ENCODE assay signal across 8 cellular contexts in genomic region chr11:82995754-82996398, GRCh38.
DNase-seq lines count a peak whose midpoint lies in the region; ATAC-seq and TF ChIP-seq lines count a peak whose summit lies in the region.

No MANE protein-coding gene starts in this region.

- peak overlapping the region; percentile 58 to 83 (median 78) for H3K27ac ChIP-seq in transverse colon

- H3K4me1 Mint-ChIP-seq in IgD-negative memory B cell, result peaks cover 45 to 60% (median 56%) of the 10 kb centered on the region in 3 donors

- no peak for ATAC-seq in HG03521 (IDR thresholded peaks at IDR 0.05; ENCODE audit: unreplicated experiment)
- no peak for ATAC-seq in HG03457 (IDR thresholded peaks at IDR 0.05; ENCODE audit: unreplicated experiment)

- no peaks in the 10 kb centered on the region for H3K9me3 Mint-ChIP-seq in IgD-negative memory B cell

- no peak overlapping the region for H3K4me3 ChIP-seq in transverse colon

- peak in 2 of 3 donors; percentile 30 for DNase-seq in stimulated activated CD4-positive, alpha-beta T cell treated with anti-CD3 and anti-CD28 coated beads, Interleukin-12 subunit alpha, Interleukin-12 subunit beta, amount 100 ng/mL, for 48 hours (ENCODE audit: low read depth in 2 of 3, low spot score in 1 of 3)
- no peak for DNase-seq in stimulated activated CD4-positive, alpha-beta T cell treated with anti-CD3 and anti-CD28 coated beads, Interleukin-4, amount 100 ng/mL, for 4 hours
- DNase-seq in fibroblast of gingiva (ENCODE audit: low read depth) (peak; percentile 86), transverse colon (no peak), HEK293T (ENCODE audit: extremely low spot score) (no peak)

- no peaks in the 10 kb centered on the region for H3K27me3 ChIP-seq in transverse colon

- H3K36me3 ChIP-seq in transverse colon, result no peaks in the 10 kb centered on the region

- no peaks in the 10 kb centered on the region for H3K9me3 ChIP-seq in transverse colon

- in situ Hi-C loops in transverse colon (cut with MboI; ENCODE audit: low pct_ligation_motif_present in 1 of 4, low pct_unique_long_range_greater_than_20kb in 1 of 4, low sequenced_read_pairs in 3 of 4), result no loop called here

- POLR2A ChIA-PET in HEK293T (lab: Yijun Ruan, JAX), result interaction anchor here (0.9 to 1.6 kb wide), 3 partner anchors 11 to 94 kb away, joined by 3 read pairs; partner anchors contain the start of genes DDIAS and RAB30

- intact Hi-C loops in transverse colon (cut with DNase I; ENCODE audit: low total_unique reads), result no loop called here

- H3K27ac Mint-ChIP-seq in IgD-negative memory B cell, result peak overlapping the region; percentile 22 to 74 (median 51)

- no peak for TF ChIP-seq POLR2A in transverse colon (IDR thresholded peaks at IDR 0.05)

- H3K4me1 ChIP-seq in transverse colon, result peaks cover 4 to 48% (median 28%) of the 10 kb centered on the region in 4 donors

- H3K36me3 Mint-ChIP-seq in IgD-negative memory B cell, result peaks cover 17% of the 10 kb centered on the region

- WGBS in transverse colon (ENCODE audit: low coverage in 1 of 2), 2 donors, result 49 to 61% methylated on average over 2 to 4 of the region's 4 CpGs

- TF ChIP-seq EP300 in transverse colon (IDR thresholded peaks at IDR 0.05; ENCODE audit: low read depth), result no peak

- peak overlapping the region in 3 of 4 donors; percentile 36 to 64 (median 44) for H3K4me3 Mint-ChIP-seq in IgD-negative memory B cell

- no peak for TF ChIP-seq CTCF in transverse colon (IDR thresholded peaks at IDR 0.05)

- H3K27me3 Mint-ChIP-seq in IgD-negative memory B cell, result no peaks in the 10 kb centered on the region

- CTCF ChIA-PET in HEK293T (lab: Yijun Ruan, JAX), result no interaction called here

TF ChIP-seq in HEK293T, 16 proteins besides CTCF, POLR2A, EP300 and RAD21:
- TF ChIP-seq TARDBP (IDR thresholded peaks at IDR 0.05), result no peak
- TF ChIP-seq ARNT (IDR thresholded peaks at IDR 0.05), result no peak
- TF ChIP-seq CTBP1 (IDR thresholded peaks at IDR 0.05; ENCODE audit: borderline replicate concordance), result no peak
- no peak for TF ChIP-seq LEF1 (IDR thresholded peaks at IDR 0.05; ENCODE audit: borderline replicate concordance)
- no peak for TF ChIP-seq FOXA1 (IDR thresholded peaks at IDR 0.05)
- no peak for TF ChIP-seq ELF4 (IDR thresholded peaks at IDR 0.05)
- TF ChIP-seq NFRKB (IDR thresholded peaks at IDR 0.05), result no peak
- no peak for TF ChIP-seq FOXK2 (IDR thresholded peaks at IDR 0.05)
- TF ChIP-seq SP1 (IDR thresholded peaks at IDR 0.05), result no peak
- no peak for TF ChIP-seq FOXM1 (IDR thresholded peaks at IDR 0.05; ENCODE audit: borderline replicate concordance)

Comparison
In these comparisons a context has a peak if more than half of its experiments do, and no peak if none do; other contexts are left out.
1. DNase-seq: peak in stimulated activated CD4-positive, alpha-beta T cell treated with anti-CD3 and anti-CD28 coated beads, Interleukin-12 subunit alpha, Interleukin-12 subunit beta, amount 100 ng/mL, for 48 hours (2 of 3) and fibroblast of gingiva (single experiment); none in stimulated activated CD4-positive, alpha-beta T cell treated with anti-CD3 and anti-CD28 coated beads, Interleukin-4, amount 100 ng/mL, for 4 hours (0 of 2), transverse colon (single experiment) and HEK293T (single experiment).